Comparison of ENCODE assay signal across 38 cellular contexts in the genomic region with DNA sequence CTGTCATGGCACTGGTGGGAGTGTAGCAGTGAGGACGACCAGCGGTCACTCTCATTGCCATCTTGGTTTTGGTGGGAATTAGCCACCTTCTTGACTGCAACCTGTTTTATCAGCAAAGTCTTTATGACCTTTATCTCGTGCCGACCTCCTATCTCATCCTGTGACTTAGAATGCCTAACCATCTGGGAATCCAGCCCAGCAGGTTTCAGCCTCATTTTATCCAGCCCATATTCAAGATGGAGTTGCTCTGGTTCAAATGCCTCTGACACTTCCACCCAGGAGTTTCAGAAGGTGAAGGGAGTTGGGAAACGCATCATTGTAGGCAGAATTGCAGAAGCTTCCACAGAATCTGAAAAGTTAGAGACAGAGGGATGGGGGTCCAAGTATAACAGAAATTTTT. TPM values are rescaled to one million over a fixed set of nuclear protein-coding genes. Genes with fewer than 3 reads are reported as not detected.
"Had no signal": no experiment of that assay in that cellular context is flagged by ENCODE, and none has a peak within 500 bp of the region (broad histone marks: within the 10 kb centered on the region; RNA-seq: fewer than 3 reads in every experiment).

No MANE protein-coding gene starts in this region.

- H3K36me3 ChIP-seq: adrenal gland, ascending aorta, brain microvascular endothelial cell, breast epithelium, cardiac muscle cell had no signal

- H3K36me3 Mint-ChIP-seq: activated naive CD4-positive, alpha-beta T cell treated with anti-CD3 and anti-CD28 coated beads, Interleukin-2, amount 10 ng/mL, durations not matched to agents 7 days and 5 days; activated naive CD4-positive, alpha-beta T cell treated with anti-CD3 and anti-CD28 coated beads, Interleukin-2, amount 50 U/mL, for 24 hours; activated naive CD4-positive, alpha-beta T cell treated with anti-CD3 and anti-CD28 coated beads, Interleukin-2, amount 50 U/mL, for 72 hours; activated naive CD8-positive, alpha-beta T cell; activated naive CD8-positive, alpha-beta T cell treated with anti-CD3 and anti-CD28 coated beads for 36 hours; activated naive CD8-positive, alpha-beta T cell treated with anti-CD3 and anti-CD28 coated beads, Interleukin-2, amount 10 ng/mL, durations not matched to agents 7 days and 5 days had no signal

- H3K4me1 Mint-ChIP-seq: activated naive CD4-positive, alpha-beta T cell treated with anti-CD3 and anti-CD28 coated beads, Interleukin-2, amount 10 ng/mL, durations not matched to agents 7 days and 5 days; activated naive CD4-positive, alpha-beta T cell treated with anti-CD3 and anti-CD28 coated beads, Interleukin-2, amount 50 U/mL, for 24 hours; activated naive CD8-positive, alpha-beta T cell treated with anti-CD3 and anti-CD28 coated beads for 36 hours; activated naive CD8-positive, alpha-beta T cell treated with anti-CD3 and anti-CD28 coated beads, Interleukin-2, amount 10 ng/mL, durations not matched to agents 7 days and 5 days; activated T-helper 17 cell treated with anti-CD3 and anti-CD28 coated beads, Interleukin-2, amount 50 U/mL, for 72 hours; central memory CD8-positive, alpha-beta T cell had no signal

- H3K4me3 ChIP-seq: adrenal gland, ascending aorta, body of pancreas, breast epithelium, cardiac muscle cell had no signal

- H3K27ac Mint-ChIP-seq: activated naive CD4-positive, alpha-beta T cell treated with anti-CD3 and anti-CD28 coated beads for 36 hours; activated naive CD4-positive, alpha-beta T cell treated with anti-CD3 and anti-CD28 coated beads, Interleukin-2, amount 10 ng/mL, durations not matched to agents 7 days and 5 days; activated naive CD4-positive, alpha-beta T cell treated with anti-CD3 and anti-CD28 coated beads, Interleukin-2, amount 50 U/mL, for 24 hours; activated naive CD4-positive, alpha-beta T cell treated with anti-CD3 and anti-CD28 coated beads, Interleukin-2, amount 50 U/mL, for 72 hours; activated naive CD8-positive, alpha-beta T cell; activated naive CD8-positive, alpha-beta T cell treated with anti-CD3 and anti-CD28 coated beads for 36 hours; activated naive CD8-positive, alpha-beta T cell treated with anti-CD3 and anti-CD28 coated beads, Interleukin-2, amount 10 ng/mL, durations not matched to agents 7 days and 5 days; activated naive CD8-positive, alpha-beta T cell treated with anti-CD3 and anti-CD28 coated beads, Interleukin-2, amount 50 U/mL, for 24 hours; activated T-cell treated with anti-CD3 and anti-CD28 coated beads, Interleukin-2, amount 50 U/mL, for 24 hours; activated T-cell treated with anti-CD3 and anti-CD28 coated beads, Interleukin-2, amount 50 U/mL, for 72 hours; activated T-helper 1 cell treated with anti-CD3 and anti-CD28 coated beads, Interleukin-12 subunit alpha, Interleukin-12 subunit beta, Interleukin-2, Interleukin-4 antibody, amounts not matched to agents 30 ng/mL and 10 ng/mL and 1 ng/mL, durations not matched to agents 14 hours and 24 hours and 36 hours; activated T-helper 17 cell treated with anti-CD3 and anti-CD28 coated beads, Interleukin-2, amount 50 U/mL, for 72 hours; activated T-helper 2 cell treated with anti-CD3 and anti-CD28 coated beads, Interferon-gamma antibody, Interleukin-2, Interleukin-4, amounts not matched to agents 10 μg/mL and 5 μg/mL and 100 μg/mL, durations not matched to agents 14 hours and 24 hours and 36 hours; brain had no signal

- ATAC-seq: activated naive CD4-positive, alpha-beta T cell treated with anti-CD3 and anti-CD28 coated beads, Interleukin-2, amount 50 U/mL, for 72 hours; activated naive CD8-positive, alpha-beta T cell treated with anti-CD3 and anti-CD28 coated beads, Interleukin-2, amount 50 U/mL, for 24 hours; activated T-cell treated with anti-CD3 and anti-CD28 coated beads, Interleukin-2, amount 50 U/mL, for 4 hours; activated T-cell treated with anti-CD3 and anti-CD28 coated beads, Interleukin-2, amount 50 U/mL, for 72 hours; activated T-helper 17 cell treated with anti-CD3 and anti-CD28 coated beads, Interleukin-2, amount 50 U/mL, for 72 hours; body of pancreas had no signal

- DNase-seq: activated effector memory CD4-positive, alpha-beta T cell treated with anti-CD3 and anti-CD28 coated beads, Interleukin-2, amount 50 U/mL, for 16 hours; activated effector memory CD4-positive, alpha-beta T cell treated with Interleukin-2 at 50 U/mL for 16 hours; activated gamma-delta T cell; activated gamma-delta T cell treated with Interleukin-2 at 50 U/mL for 16 hours; activated naive CD4-positive, alpha-beta T cell; activated naive CD4-positive, alpha-beta T cell treated with anti-CD3 and anti-CD28 coated beads for 36 hours; activated naive CD4-positive, alpha-beta T cell treated with anti-CD3 and anti-CD28 coated beads, Interleukin-2, amount 10 ng/mL, durations not matched to agents 7 days and 5 days; activated naive CD4-positive, alpha-beta T cell treated with anti-CD3 and anti-CD28 coated beads, Interleukin-2, amount 50 U/mL, for 16 hours; activated naive CD4-positive, alpha-beta T cell treated with Interleukin-2 at 50 U/mL for 16 hours; activated naive CD8-positive, alpha-beta T cell treated with anti-CD3 and anti-CD28 coated beads for 36 hours; activated naive CD8-positive, alpha-beta T cell treated with anti-CD3 and anti-CD28 coated beads, Interleukin-2, amount 10 ng/mL, durations not matched to agents 7 days and 5 days; activated naive CD8-positive, alpha-beta T cell treated with anti-CD3 and anti-CD28 coated beads, Interleukin-2, amount 50 U/mL, for 24 hours; activated T-cell treated with anti-CD3 and anti-CD28 coated beads, Interleukin-2, amount 50 U/mL, for 1 hour; activated T-cell treated with anti-CD3 and anti-CD28 coated beads, Interleukin-2, amount 50 U/mL, for 24 hours; activated T-cell treated with anti-CD3 and anti-CD28 coated beads, Interleukin-2, amount 50 U/mL, for 4 hours; activated T-cell treated with anti-CD3 and anti-CD28 coated beads, Interleukin-2, amount 50 U/mL, for 48 hours; activated T-cell treated with anti-CD3 and anti-CD28 coated beads, Interleukin-2, amount 50 U/mL, for 72 hours; adrenal gland; amniotic stem cell; amygdala; anterior cingulate cortex; aorta; body of pancreas; brain microvascular endothelial cell; caudate nucleus; central memory CD4-positive, alpha-beta T cell; cerebellar nuclear complex had no signal

- H3K27me3 ChIP-seq: adrenal gland, ascending aorta, body of pancreas, brain microvascular endothelial cell, breast epithelium, cardiac muscle cell had no signal

- H3K4me3 Mint-ChIP-seq: activated naive CD4-positive, alpha-beta T cell treated with anti-CD3 and anti-CD28 coated beads for 36 hours; activated naive CD4-positive, alpha-beta T cell treated with anti-CD3 and anti-CD28 coated beads, Interleukin-2, amount 10 ng/mL, durations not matched to agents 7 days and 5 days; activated naive CD4-positive, alpha-beta T cell treated with anti-CD3 and anti-CD28 coated beads, Interleukin-2, amount 50 U/mL, for 24 hours; activated naive CD8-positive, alpha-beta T cell; activated naive CD8-positive, alpha-beta T cell treated with anti-CD3 and anti-CD28 coated beads for 36 hours; activated naive CD8-positive, alpha-beta T cell treated with anti-CD3 and anti-CD28 coated beads, Interleukin-2, amount 10 ng/mL, durations not matched to agents 7 days and 5 days; activated naive CD8-positive, alpha-beta T cell treated with anti-CD3 and anti-CD28 coated beads, Interleukin-2, amount 50 U/mL, for 24 hours; activated T-cell treated with anti-CD3 and anti-CD28 coated beads, Interleukin-2, amount 50 U/mL, for 24 hours; activated T-cell treated with anti-CD3 and anti-CD28 coated beads, Interleukin-2, amount 50 U/mL, for 4 hours; activated T-cell treated with anti-CD3 and anti-CD28 coated beads, Interleukin-2, amount 50 U/mL, for 72 hours; activated T-helper 1 cell treated with anti-CD3 and anti-CD28 coated beads, Interleukin-12 subunit alpha, Interleukin-12 subunit beta, Interleukin-2, Interleukin-4 antibody, amounts not matched to agents 30 ng/mL and 10 ng/mL and 1 ng/mL, durations not matched to agents 14 hours and 24 hours and 36 hours; activated T-helper 17 cell treated with anti-CD3 and anti-CD28 coated beads, Interleukin-2, amount 50 U/mL, for 72 hours; brain; central memory CD8-positive, alpha-beta T cell had no signal

- H3K9me3 ChIP-seq: adrenal gland, ascending aorta, body of pancreas, breast epithelium had no signal

- H3K27me3 Mint-ChIP-seq: activated naive CD4-positive, alpha-beta T cell treated with anti-CD3 and anti-CD28 coated beads, Interleukin-2, amount 10 ng/mL, durations not matched to agents 7 days and 5 days; brain had no signal

- H3K27ac ChIP-seq: adrenal gland, ascending aorta, body of pancreas, brain microvascular endothelial cell, breast epithelium, cardiac muscle cell had no signal

- H3K4me1 ChIP-seq: ascending aorta, body of pancreas had no signal

- H3K9me3 Mint-ChIP-seq: activated naive CD4-positive, alpha-beta T cell treated with anti-CD3 and anti-CD28 coated beads for 36 hours; activated naive CD4-positive, alpha-beta T cell treated with anti-CD3 and anti-CD28 coated beads, Interleukin-2, amount 10 ng/mL, durations not matched to agents 7 days and 5 days; activated naive CD4-positive, alpha-beta T cell treated with anti-CD3 and anti-CD28 coated beads, Interleukin-2, amount 50 U/mL, for 24 hours; activated naive CD4-positive, alpha-beta T cell treated with anti-CD3 and anti-CD28 coated beads, Interleukin-2, amount 50 U/mL, for 72 hours; activated naive CD8-positive, alpha-beta T cell treated with anti-CD3 and anti-CD28 coated beads for 36 hours; activated naive CD8-positive, alpha-beta T cell treated with anti-CD3 and anti-CD28 coated beads, Interleukin-2, amount 10 ng/mL, durations not matched to agents 7 days and 5 days; activated naive CD8-positive, alpha-beta T cell treated with anti-CD3 and anti-CD28 coated beads, Interleukin-2, amount 50 U/mL, for 24 hours; activated T-cell treated with anti-CD3 and anti-CD28 coated beads, Interleukin-2, amount 50 U/mL, for 24 hours; activated T-cell treated with anti-CD3 and anti-CD28 coated beads, Interleukin-2, amount 50 U/mL, for 4 hours; activated T-cell treated with anti-CD3 and anti-CD28 coated beads, Interleukin-2, amount 50 U/mL, for 72 hours; activated T-helper 1 cell treated with anti-CD3 and anti-CD28 coated beads, Interleukin-12 subunit alpha, Interleukin-12 subunit beta, Interleukin-2, Interleukin-4 antibody, amounts not matched to agents 30 ng/mL and 10 ng/mL and 1 ng/mL, durations not matched to agents 14 hours and 24 hours and 36 hours; activated T-helper 17 cell treated with anti-CD3 and anti-CD28 coated beads, Interleukin-2, amount 50 U/mL, for 72 hours; activated T-helper 2 cell treated with anti-CD3 and anti-CD28 coated beads, Interferon-gamma antibody, Interleukin-2, Interleukin-4, amounts not matched to agents 10 μg/mL and 5 μg/mL and 100 μg/mL, durations not matched to agents 14 hours and 24 hours and 36 hours; central memory CD8-positive, alpha-beta T cell had no signal

RNA-seq across cellular contexts. Expression of a gene that starts 35.4 kb away (rescaled TPM):
- total RNA-seq: activated naive CD4-positive, alpha-beta T cell treated with anti-CD3 and anti-CD28 coated beads for 36 hours; activated naive CD8-positive, alpha-beta T cell treated with anti-CD3 and anti-CD28 coated beads for 36 hours; activated naive CD8-positive, alpha-beta T cell treated with anti-CD3 and anti-CD28 coated beads, Interleukin-2, amount 10 ng/mL, durations not matched to agents 7 days and 5 days; activated T-cell treated with anti-CD3 and anti-CD28 coated beads, Interleukin-2, amount 50 U/mL, for 72 hours; activated T-helper 1 cell treated with anti-CD3 and anti-CD28 coated beads, Interleukin-12 subunit alpha, Interleukin-12 subunit beta, Interleukin-2, Interleukin-4 antibody, amounts not matched to agents 30 ng/mL and 10 ng/mL and 1 ng/mL, durations not matched to agents 14 hours and 24 hours and 36 hours; activated T-helper 17 cell treated with anti-CD3 and anti-CD28 coated beads, Interleukin-2, amount 50 U/mL, for 72 hours; activated T-helper 2 cell treated with anti-CD3 and anti-CD28 coated beads, Interferon-gamma antibody, Interleukin-2, Interleukin-4, amounts not matched to agents 10 μg/mL and 5 μg/mL and 100 μg/mL, durations not matched to agents 14 hours and 24 hours and 36 hours had no signal
